Comparison of ENCODE assay signal across 8 cellular contexts in the genomic region with DNA sequence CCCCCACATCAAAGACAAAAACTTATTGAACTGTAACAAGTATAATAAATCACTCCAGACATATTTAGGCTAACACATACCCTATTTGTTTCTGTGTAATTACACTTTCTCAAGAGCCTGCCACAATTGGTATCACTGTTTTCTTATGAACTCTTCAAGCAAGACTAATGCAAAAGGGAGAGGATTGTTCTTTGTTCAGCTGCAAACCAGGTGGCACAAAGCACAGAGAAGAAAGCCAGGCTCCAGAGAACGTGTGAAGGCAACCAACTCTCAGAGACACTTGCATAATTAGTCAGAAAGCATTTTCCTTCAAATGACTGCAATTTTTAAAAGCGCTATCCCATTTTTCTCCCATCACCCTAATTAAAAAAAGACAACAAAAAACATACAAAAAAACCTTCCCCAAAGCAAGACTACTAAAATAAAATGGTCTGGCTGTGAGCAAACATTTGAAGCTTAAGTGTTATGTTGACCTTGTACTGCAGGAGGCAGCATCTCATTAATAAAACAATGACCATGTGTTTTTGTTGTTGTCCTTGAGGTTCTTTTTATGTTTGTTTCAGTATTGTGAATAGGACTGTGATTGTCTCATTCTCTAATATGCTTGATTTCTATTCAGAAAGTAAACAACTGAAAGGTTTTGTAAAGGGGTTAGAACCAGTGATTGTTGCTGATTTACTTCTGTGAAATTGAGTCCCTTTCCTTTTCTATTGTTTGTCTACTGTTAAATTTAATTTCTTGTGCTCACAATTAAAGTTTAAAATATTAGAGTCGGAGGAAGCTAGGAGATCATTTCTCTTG.
A peak's percentile ranks its signal among the peaks of the same experiment; 100 is the strongest.
DNase-seq lines count a peak whose midpoint lies in the region; ATAC-seq and TF ChIP-seq lines count a peak whose summit lies in the region.

No MANE protein-coding gene starts in this region.

- H3K4me3 ChIP-seq in Panc1 (ENCODE audit: low read depth in 2 of 2, low read length in 2 of 2) = no peak overlapping the region
- no peak overlapping the region for H3K4me3 ChIP-seq in foreskin fibroblast (ENCODE audit: low read depth in 1 of 2, low read length in 2 of 2)
- no peak overlapping the region for H3K4me3 ChIP-seq in psoas muscle

- 54 to 73% (median 56%) methylated on average over 3 of the region's 3 CpGs for WGBS in psoas muscle, 3 donors

- H3K36me3 ChIP-seq in Panc1 (ENCODE audit: control insufficient read depth, insufficient read depth, low read length) (no peaks in the 10 kb centered on the region), psoas muscle (ENCODE audit: insufficient read depth in 1 of 2, low read depth in 1 of 2) (no peaks in the 10 kb centered on the region)

- CTCF ChIA-PET in Panc1 (lab: Charles Lee) = no interaction called here

- in situ Hi-C loops in Panc1 (cut with HindIII; ENCODE audit: low pct_unique_long_range_greater_than_20kb, low sequenced_read_pairs) = no loop called here

- POLR2A ChIA-PET in Panc1 (lab: Charles Lee) = no interaction called here

- H3K9me3 ChIP-seq in Panc1 (ENCODE audit: control insufficient read depth, insufficient read depth, low read depth, low read length) (no peaks in the 10 kb centered on the region), psoas muscle (no peaks in the 10 kb centered on the region)

- no TSS peak for BruUV-seq in Panc1 (replicated peaks; lab: Mats Ljungman, UMichigan)

- no peaks in the 10 kb centered on the region for H3K27me3 ChIP-seq in Panc1 (ENCODE audit: control insufficient read depth, insufficient read depth, low read length)
- H3K27me3 ChIP-seq in psoas muscle (ENCODE audit: insufficient read depth in 3 of 3, low read length in 2 of 3) = no peaks in the 10 kb centered on the region

- H3K4me1 ChIP-seq in Panc1 (ENCODE audit: control insufficient read depth, insufficient read depth, low read length) (no peaks in the 10 kb centered on the region), psoas muscle (no peaks in the 10 kb centered on the region)

- DNase-seq in COLO668 (lab: John Stamatoyannopoulos, UW; ENCODE audit: unreplicated experiment) (peak; percentile 1), Panc1 (ENCODE audit: low read depth, low spot score) (no peak), foreskin fibroblast (peak; percentile 16 to 69), psoas muscle (no peak), nucleus accumbens (lab: John Stamatoyannopoulos, UW) (no peak), GOT3 (lab: John Stamatoyannopoulos, UW) (no peak)

- peak; percentile 21; the same call in 1 of the 2 replicates for TF ChIP-seq CTCF in Panc1 (IDR thresholded peaks at IDR 0.05)
- TF ChIP-seq CTCF in foreskin fibroblast (IDR thresholded peaks at IDR 0.05; ENCODE audit: low read depth, low read length) = peak; percentile 55
- TF ChIP-seq CTCF in psoas muscle (IDR thresholded peaks at IDR 0.05) = peak; percentile 57

- TF ChIP-seq POLR2A in GM18505 (IDR thresholded peaks at IDR 0.05; ENCODE audit: borderline replicate concordance, extremely low read depth, insufficient read depth, insufficient read length) = no peak

- no peak overlapping the region for H3K27ac ChIP-seq in Panc1 (ENCODE audit: low read length)
- H3K27ac ChIP-seq in psoas muscle = no peak overlapping the region

- intact Hi-C loops in Panc1 (cut with micrococcal nuclease; ENCODE audit: unreplicated experiment) = no loop called here
- intact Hi-C loops in psoas muscle (cut with DNase I) = loop anchor here (5.0 to 10.0 kb wide), 4 partner anchors 459 to 1257 kb away; no protein-coding TSS in a partner anchor

- peak; percentile 64 for ATAC-seq in HG03432 (IDR thresholded peaks at IDR 0.05; ENCODE audit: unreplicated experiment)
- ATAC-seq in Panc1 = no peak
- ATAC-seq in psoas muscle = peak in 2 of 4 donors; percentile 30 to 60
- no peak for ATAC-seq in GM18505 (IDR thresholded peaks at IDR 0.05; ENCODE audit: unreplicated experiment)

Comparison
In these comparisons a context has a peak if more than half of its experiments do, and no peak if none do; other contexts are left out.
1. DNase-seq: peak in COLO668 (single experiment) and foreskin fibroblast (2 of 2); none in Panc1 (single experiment), psoas muscle (0 of 2), nucleus accumbens (0 of 56) and GOT3 (single experiment).
2. Peak in every context shown above with its lines, with median percentiles within 50 percentile points of each other: CTCF ChIP-seq.